ENCODE assay signal across 8 cellular contexts in genomic region chr2:38076710-38077430, GRCh38. TPM values are rescaled to one million over a fixed set of nuclear protein-coding genes. Genes with fewer than 3 reads are reported as not detected.
DNase-seq lines count a peak whose midpoint lies in the region; ATAC-seq and TF ChIP-seq lines count a peak whose summit lies in the region.

No MANE protein-coding gene starts in this region.

- H3K36me3 ChIP-seq in spleen: no peaks in the 10 kb centered on the region

- WGBS in spleen, 5 donors: 0 to 1% (median 1%) methylated on average over 19 to 76 of the region's 76 CpGs

- intact Hi-C loops in spleen (cut with DNase I; ENCODE audit: low total_unique reads): no loop called here

- TF ChIP-seq CTCF in astrocyte of the cerebellum (IDR thresholded peaks at IDR 0.05; ENCODE audit: low read depth, low read length, missing control alignments): peak; percentile 34
- peak in 5 of 11 experiments; percentile 21 to 47 (median 43) for TF ChIP-seq CTCF in spleen (IDR thresholded peaks at IDR 0.05 in 8 of 11, conservative IDR thresholded peaks at IDR 0.05 in 3 of 11)

- ATAC-seq in GM19328 (IDR thresholded peaks at IDR 0.05; ENCODE audit: unreplicated experiment) (peak; percentile 72), HG03521 (IDR thresholded peaks at IDR 0.05; ENCODE audit: unreplicated experiment) (peak; percentile 53), HG03139 (IDR thresholded peaks at IDR 0.05; ENCODE audit: unreplicated experiment) (no peak)

- no peak for TF ChIP-seq POLR2A in spleen (IDR thresholded peaks at IDR 0.05)

- H3K4me1 ChIP-seq in spleen: peaks cover 28 to 65% (median 43%) of the 10 kb centered on the region in 6 donors

- peak; percentile 98 for DNase-seq in CD1c-positive myeloid dendritic cell (ENCODE audit: extremely low spot score)
- peak; percentile 46 for DNase-seq in RPMI8226
- DNase-seq in astrocyte of the cerebellum (ENCODE audit: low read depth): peak; percentile 70
- DNase-seq in iPS-NIHi11 (ENCODE audit: low spot score): peak; percentile 75
- peak; percentile 88 for DNase-seq in spleen

- peaks cover 0 to 82% (median 49%) of the 10 kb centered on the region in 7 donors for H3K27me3 ChIP-seq in spleen (replicated peaks in 1 of 7)

- in situ Hi-C loops in astrocyte of the cerebellum (cut with HindIII; ENCODE audit: low sequenced_read_pairs): no loop called here

- H3K4me3 ChIP-seq in astrocyte of the cerebellum (ENCODE audit: low read depth, low read length) (peak overlapping the region; percentile 57), spleen (peak overlapping the region; percentile 44 to 72 (median 55))

- peak overlapping the region; percentile 57 to 88 (median 87) for H3K27ac ChIP-seq in spleen

- H3K9me3 ChIP-seq in spleen: no peaks in the 10 kb centered on the region

RNA-seq across cellular contexts. Expression of gene CYP1B1, which starts 0.9 kb away (rescaled TPM):
- total RNA-seq in spleen: 100 to 1,000 TPM in 2 of 7 donors, 10 to 100 TPM in 5; 50.4 to 121 (median 73.6) TPM
- 10 to 100 TPM; 17.7 to 26.4 (median 22.6) TPM for polyA plus RNA-seq in spleen

Comparison
In these comparisons a context has a peak if more than half of its experiments do, and no peak if none do; other contexts are left out.
1. DNase-seq: peak in every context shown above with its lines; median percentile 98 in CD1c-positive myeloid dendritic cell; 88 in spleen; 75 in iPS-NIHi11; 70 in astrocyte of the cerebellum; 46 in RPMI8226.